12 cellular contexts compared by ENCODE assay signal in genomic region chr1:4653796-4654715, GRCh38. TPM values are rescaled to one million over a fixed set of nuclear protein-coding genes. Genes with fewer than 3 reads are reported as not detected.
DNase-seq lines count a peak whose midpoint lies in the region; ATAC-seq and TF ChIP-seq lines count a peak whose summit lies in the region.
"Had no signal": no experiment of that assay in that cellular context is flagged by ENCODE, and none has a peak within 500 bp of the region (broad histone marks: within the 10 kb centered on the region; RNA-seq: fewer than 3 reads in every experiment).

Gene AJAP1 (plus strand): TSS chr1:4654609. CDS start chr1:4655426, 817 bp downstream.

- H3K4me3 Mint-ChIP-seq in activated CD8-positive, alpha-beta memory T cell treated with anti-CD3 and anti-CD28 coated beads, Interleukin-2, amount 10 ng/mL, durations not matched to agents 7 days and 5 days, result no peak within 1 kb of the TSS
- peak within 1 kb of the TSS; percentile 50 to 78 (median 71) for H3K4me3 Mint-ChIP-seq in brain

- peaks cover 9% of the 10 kb centered on the region for H3K4me1 ChIP-seq in Karpas-422 (ENCODE audit: low read length)
- H3K4me1 ChIP-seq: colonic mucosa had no signal

- no peak for ATAC-seq in activated CD8-positive, alpha-beta memory T cell treated with anti-CD3 and anti-CD28 coated beads, Interleukin-2, amount 10 ng/mL, durations not matched to agents 7 days and 5 days
- ATAC-seq in HG03520 (IDR thresholded peaks at IDR 0.05; ENCODE audit: unreplicated experiment), result no peak

- no peak within 1 kb of the TSS for H2AFZ ChIP-seq in Karpas-422 (ENCODE audit: low read length)

- H3K27me3 Mint-ChIP-seq in activated CD8-positive, alpha-beta memory T cell treated with anti-CD3 and anti-CD28 coated beads, Interleukin-2, amount 10 ng/mL, durations not matched to agents 7 days and 5 days, result peaks cover 52% of the 10 kb centered on the region
- H3K27me3 Mint-ChIP-seq in brain, result peaks cover 35% of the 10 kb centered on the region

- no peak for TF ChIP-seq CTCF in brain (conservative IDR thresholded peaks at IDR 0.05)

- H3K36me3 Mint-ChIP-seq in activated CD8-positive, alpha-beta memory T cell treated with anti-CD3 and anti-CD28 coated beads, Interleukin-2, amount 10 ng/mL, durations not matched to agents 7 days and 5 days, result no peaks in the 10 kb centered on the region
- no peaks in the 10 kb centered on the region for H3K36me3 Mint-ChIP-seq in brain

- H3K4me3 ChIP-seq in Karpas-422 (ENCODE audit: low read length), result no peak within 1 kb of the TSS
- H3K4me3 ChIP-seq: colonic mucosa, right lobe of liver had no signal

- CTCF ChIA-PET in activated CD8-positive, alpha-beta memory T cell treated with anti-CD3 and anti-CD28 coated beads, Interleukin-2, amount 10 ng/mL, durations not matched to agents 7 days and 5 days (lab: Charles Lee), result no interaction called here

- H3K4me1 Mint-ChIP-seq in activated CD8-positive, alpha-beta memory T cell treated with anti-CD3 and anti-CD28 coated beads, Interleukin-2, amount 10 ng/mL, durations not matched to agents 7 days and 5 days, result no peaks in the 10 kb centered on the region
- H3K4me1 Mint-ChIP-seq in brain, result peaks cover 30% of the 10 kb centered on the region

- no peaks in the 10 kb centered on the region for H3K9me3 Mint-ChIP-seq in activated CD8-positive, alpha-beta memory T cell treated with anti-CD3 and anti-CD28 coated beads, Interleukin-2, amount 10 ng/mL, durations not matched to agents 7 days and 5 days (ENCODE audit: low read depth)
- H3K9me3 Mint-ChIP-seq in brain, result no peaks in the 10 kb centered on the region

- no peak within 1 kb of the TSS for H3K9ac ChIP-seq in Karpas-422 (ENCODE audit: low read length)

- H3K9me2 ChIP-seq in Karpas-422 (replicated peaks; ENCODE audit: insufficient read depth, low read length), result no peaks in the 10 kb centered on the region

- H3K4me2 ChIP-seq in Karpas-422 (ENCODE audit: low read depth, low read length, poor library complexity, severe bottlenecking), result no peak within 1 kb of the TSS

- H4K20me1 ChIP-seq in Karpas-422 (ENCODE audit: insufficient read depth, low read depth, low read length), result no peaks in the 10 kb centered on the region

- H3K27me3 ChIP-seq in Karpas-422 (ENCODE audit: low read length), result no peaks in the 10 kb centered on the region

- H3K27ac Mint-ChIP-seq in activated CD8-positive, alpha-beta memory T cell treated with anti-CD3 and anti-CD28 coated beads, Interleukin-2, amount 10 ng/mL, durations not matched to agents 7 days and 5 days, result peak within 1 kb of the TSS; percentile 36
- H3K27ac Mint-ChIP-seq in brain, result peak within 1 kb of the TSS in 1 of 5 experiments; percentile 49

- H3K9me3 ChIP-seq in Karpas-422 (ENCODE audit: low read length), result no peaks in the 10 kb centered on the region
- H3K9me3 ChIP-seq: colonic mucosa, right lobe of liver had no signal

- H3K27ac ChIP-seq in substantia nigra (ENCODE audit: low read depth, low read length, poor library complexity, severe bottlenecking) (peak within 1 kb of the TSS; percentile 61), Karpas-422 (ENCODE audit: low read length) (no peak within 1 kb of the TSS)
- H3K27ac ChIP-seq: C4-2B, colonic mucosa, right lobe of liver had no signal

- no peaks in the 10 kb centered on the region for H3K79me2 ChIP-seq in Karpas-422 (ENCODE audit: low read length)

- DNase-seq in activated CD8-positive, alpha-beta memory T cell treated with anti-CD3 and anti-CD28 coated beads, Interleukin-2, amount 10 ng/mL, durations not matched to agents 7 days and 5 days, result no peak
- DNase-seq in activated CD8-positive, alpha-beta memory T cell treated with anti-CD3 and anti-CD28 coated beads for 24 hours, result no peak
- peak; percentile 56 for DNase-seq in left kidney (ENCODE audit: low read depth, low spot score)
- DNase-seq in substantia nigra (lab: John Stamatoyannopoulos, UW), result peak in 17 of 49 donors; percentile 12 to 66 (median 27)
- DNase-seq in Karpas-422, result no peak
- no peak for DNase-seq in NCI-H2029 treated with DMSO at 0.1 percent for 48 hours (lab: John Stamatoyannopoulos, UW)
- DNase-seq: colonic mucosa; right lobe of liver; stimulated activated naive CD4-positive, alpha-beta T cell treated with Interleukin-2 at 50 U/mL for 16 hours had no signal

- H3K36me3 ChIP-seq in Karpas-422 (ENCODE audit: insufficient read depth, low read length), result no peaks in the 10 kb centered on the region
- H3K36me3 ChIP-seq: colonic mucosa, right lobe of liver had no signal

RNA-seq across cellular contexts. Expression of gene AJAP1, which starts in this region (rescaled TPM):
- not detected for total RNA-seq in activated CD8-positive, alpha-beta memory T cell treated with anti-CD3 and anti-CD28 coated beads, Interleukin-2, amount 10 ng/mL, durations not matched to agents 7 days and 5 days
- 2.3 TPM for polyA plus RNA-seq in brain (ENCODE audit: insufficient read depth, low read depth, low replicate concordance)
- total RNA-seq in Karpas-422 (2014; rRNA removed; shearing (Covaris generic); ENCODE audit: low replicate concordance), result not detected in 2 replicates
